12 cellular contexts compared by ENCODE assay signal in the genomic region with DNA sequence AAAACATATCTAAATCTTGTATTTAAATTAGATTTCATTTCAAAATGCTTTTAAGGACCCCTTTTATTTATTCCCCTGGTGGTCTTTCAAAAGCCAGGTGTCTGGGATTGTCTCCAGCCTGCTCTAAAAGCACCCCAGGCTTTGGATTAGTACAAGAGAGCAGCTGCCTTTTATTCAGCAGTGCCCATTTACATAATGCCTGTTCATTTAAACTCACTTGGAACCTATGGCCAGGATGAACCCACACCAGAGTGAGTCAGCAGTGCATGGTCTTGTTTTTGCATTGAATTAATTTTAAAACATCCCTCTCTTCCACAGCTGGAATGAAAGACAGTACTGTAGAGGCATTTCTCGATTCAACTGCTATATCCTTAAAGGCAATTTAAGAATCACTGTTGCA.
DNase-seq lines count a peak whose midpoint lies in the region; ATAC-seq and TF ChIP-seq lines count a peak whose summit lies in the region.
"Had no signal": no experiment of that assay in that cellular context is flagged by ENCODE, and none has a peak within 500 bp of the region (broad histone marks: within the 10 kb centered on the region; RNA-seq: fewer than 3 reads in every experiment).

No MANE protein-coding gene starts in this region.

- no peak overlapping the region for H3K4me3 ChIP-seq in cardiac fibroblast (replicated peaks in 1 of 2; ENCODE audit: low read depth in 2 of 2, low read length in 2 of 2)
- no peak overlapping the region for H3K4me3 ChIP-seq in osteoblast (ENCODE audit: insufficient read depth, low read length)
- no peak overlapping the region for H3K4me3 ChIP-seq in naive thymus-derived CD4-positive, alpha-beta T cell (ENCODE audit: low read length)

- no peak for TF ChIP-seq CTCF in cardiac fibroblast (IDR thresholded peaks at IDR 0.05; ENCODE audit: low read depth, low read length)
- no peak for TF ChIP-seq CTCF in osteoblast (IDR thresholded peaks at IDR 0.05; ENCODE audit: extremely low read depth, low read depth, low read length)

- H3K4me2 ChIP-seq in osteoblast (ENCODE audit: insufficient read depth, low read length): peak overlapping the region; percentile 20

- no peaks in the 10 kb centered on the region for H3K9me3 ChIP-seq in osteoblast (ENCODE audit: low read depth, low read length)
- H3K9me3 ChIP-seq in naive thymus-derived CD4-positive, alpha-beta T cell (ENCODE audit: control insufficient read depth in 2 of 3, low read length in 3 of 3): no peaks in the 10 kb centered on the region

- no peaks in the 10 kb centered on the region for H3K27me3 ChIP-seq in osteoblast (ENCODE audit: insufficient read depth, low read length)
- H3K27me3 ChIP-seq in naive thymus-derived CD4-positive, alpha-beta T cell (ENCODE audit: control insufficient read depth in 2 of 2, insufficient read depth in 2 of 2, low read length in 2 of 2): no peaks in the 10 kb centered on the region

- POLR2A ChIA-PET in naive thymus-derived CD4-positive, alpha-beta T cell (lab: Charles Lee): no interaction called here

- CTCF ChIA-PET in naive thymus-derived CD4-positive, alpha-beta T cell (lab: Charles Lee): no interaction called here

- no peaks in the 10 kb centered on the region for H3K4me1 Mint-ChIP-seq in naive thymus-derived CD4-positive, alpha-beta T cell

- DNase-seq in ELR (ENCODE audit: low read depth) (peak; percentile 35), NCI-H226 (peak; percentile 21), cardiac fibroblast (ENCODE audit: low read depth in 2 of 2) (peak; percentile 25 to 42), osteoblast (ENCODE audit: insufficient read length, low spot score, missing footprints) (no peak), SHP77 (lab: John Stamatoyannopoulos, UW) (no peak), DMS153 (lab: John Stamatoyannopoulos, UW) (no peak)
- DNase-seq in naive thymus-derived CD4-positive, alpha-beta T cell: no peak
- DNase-seq: activated effector memory CD4-positive, alpha-beta T cell treated with Interleukin-2 at 50 U/mL for 16 hours; effector memory CD8-positive, alpha-beta T cell had no signal

- peaks cover 0 to 6% (median 0%) of the 10 kb centered on the region in 5 donors for H3K27me3 Mint-ChIP-seq in naive thymus-derived CD4-positive, alpha-beta T cell
- H3K27me3 Mint-ChIP-seq: effector memory CD8-positive, alpha-beta T cell had no signal

- H3K36me3 Mint-ChIP-seq in naive thymus-derived CD4-positive, alpha-beta T cell: no peaks in the 10 kb centered on the region

- H3K4me1 ChIP-seq in osteoblast (ENCODE audit: insufficient read depth, low read length): peaks cover 11% of the 10 kb centered on the region
- no peaks in the 10 kb centered on the region for H3K4me1 ChIP-seq in naive thymus-derived CD4-positive, alpha-beta T cell (ENCODE audit: control insufficient read depth in 2 of 2, insufficient read depth in 2 of 2, low read length in 2 of 2)

- intact Hi-C loops in naive thymus-derived CD4-positive, alpha-beta T cell (cut with micrococcal nuclease): no loop called here

- H3K36me3 ChIP-seq in osteoblast (ENCODE audit: insufficient read depth, low read length): no peaks in the 10 kb centered on the region
- H3K36me3 ChIP-seq in naive thymus-derived CD4-positive, alpha-beta T cell (ENCODE audit: control insufficient read depth in 2 of 3, insufficient read depth in 3 of 3, low read length in 3 of 3): no peaks in the 10 kb centered on the region

- no peak for TF ChIP-seq POLR2A in GM18505 (IDR thresholded peaks at IDR 0.05; ENCODE audit: borderline replicate concordance, extremely low read depth, insufficient read depth, insufficient read length)

- peaks cover 0 to 1% (median 0%) of the 10 kb centered on the region in 11 donors for H3K9me3 Mint-ChIP-seq in naive thymus-derived CD4-positive, alpha-beta T cell
- H3K9me3 Mint-ChIP-seq: effector memory CD8-positive, alpha-beta T cell had no signal

- no peaks in the 10 kb centered on the region for H4K20me1 ChIP-seq in osteoblast (ENCODE audit: insufficient read depth, low read length)

- no peaks in the 10 kb centered on the region for H3K79me2 ChIP-seq in osteoblast (ENCODE audit: insufficient read depth, low read length)

- ATAC-seq in GM18505 (IDR thresholded peaks at IDR 0.05; ENCODE audit: unreplicated experiment): no peak
- no peak for ATAC-seq in naive thymus-derived CD4-positive, alpha-beta T cell
- ATAC-seq: activated CD4-positive, CD25-positive, alpha-beta regulatory T cell treated with anti-CD3 and anti-CD28 coated beads, Interleukin-2, amount 50 U/mL, for 24 hours; effector memory CD8-positive, alpha-beta T cell; Panc1 had no signal

- H3K27ac Mint-ChIP-seq in naive thymus-derived CD4-positive, alpha-beta T cell: no peak overlapping the region
- H3K27ac Mint-ChIP-seq: effector memory CD8-positive, alpha-beta T cell had no signal

- no peak overlapping the region for H2AFZ ChIP-seq in osteoblast (ENCODE audit: low read length)

- H3K4me3 Mint-ChIP-seq in naive thymus-derived CD4-positive, alpha-beta T cell: no peak overlapping the region
- H3K4me3 Mint-ChIP-seq: effector memory CD8-positive, alpha-beta T cell had no signal

- no peak overlapping the region for H3K27ac ChIP-seq in osteoblast (ENCODE audit: low read depth, low read length)
- no peak overlapping the region for H3K27ac ChIP-seq in naive thymus-derived CD4-positive, alpha-beta T cell (ENCODE audit: low read depth, low read length)

Comparison
In these comparisons a context has a peak if more than half of its experiments do, and no peak if none do; other contexts are left out.
1. DNase-seq: peak in ELR (single experiment), NCI-H226 (single experiment) and cardiac fibroblast (2 of 2); none in osteoblast (single experiment), SHP77 (0 of 2), naive thymus-derived CD4-positive, alpha-beta T cell (0 of 9) and DMS153 (single experiment).